In the genomic region with DNA sequence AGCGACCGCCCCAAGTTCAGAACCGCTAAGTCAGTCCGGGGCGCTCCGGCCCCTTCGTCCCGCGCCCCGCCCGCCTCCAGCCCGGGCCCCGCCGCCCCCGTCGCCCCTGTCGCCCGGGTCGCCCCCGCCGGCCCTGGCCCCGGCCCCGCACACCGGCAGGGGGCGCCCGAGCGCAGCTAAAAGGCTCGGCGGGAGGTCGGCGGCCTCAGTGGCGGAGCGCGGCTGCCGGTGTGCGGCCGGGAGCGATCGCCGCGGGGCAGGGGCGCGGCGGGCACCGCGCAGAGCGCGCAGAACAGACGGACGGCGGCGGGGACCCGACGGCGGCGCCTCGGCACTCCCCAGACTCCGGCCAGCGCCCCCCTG, we compare ENCODE assay signal across 9 cellular contexts. TPM values are rescaled to one million over a fixed set of nuclear protein-coding genes. Genes with fewer than 3 reads are reported as not detected.
DNase-seq lines count a peak whose midpoint lies in the region; ATAC-seq and TF ChIP-seq lines count a peak whose summit lies in the region.
"Had no signal": no experiment of that assay in that cellular context is flagged by ENCODE, and none has a peak within 500 bp of the region (broad histone marks: within the 10 kb centered on the region; RNA-seq: fewer than 3 reads in every experiment).

A gene (plus strand): TSS at position 208 of the 363 bp plus-strand sequence. CDS start 197 bp downstream, outside the sequence.

- H3K4me3 Mint-ChIP-seq in brain: peak within 1 kb of the TSS; percentile 84 to 85 (median 85)

- no peaks in the 10 kb centered on the region for H3K4me1 ChIP-seq in BE2C
- H3K4me1 ChIP-seq in NT2/D1 (ENCODE audit: insufficient read depth, insufficient read length): no peaks in the 10 kb centered on the region

- peaks cover 0 to 11% (median 4%) of the 10 kb centered on the region in 5 experiments for H3K9me3 Mint-ChIP-seq in brain

- H3K36me3 ChIP-seq in BE2C: no peaks in the 10 kb centered on the region
- H3K36me3 ChIP-seq in NT2/D1 (ENCODE audit: insufficient read depth, insufficient read length, low read length): no peaks in the 10 kb centered on the region
- no peaks in the 10 kb centered on the region for H3K36me3 ChIP-seq in kidney epithelial cell (ENCODE audit: control insufficient read depth, insufficient read depth, low read length)

- H3K27me3 Mint-ChIP-seq in brain: peaks cover 82% of the 10 kb centered on the region

- DNase-seq in BE2C: peak; percentile 71
- DNase-seq in NT2/D1 (ENCODE audit: low read depth, low spot score): no peak
- DNase-seq in kidney epithelial cell (ENCODE audit: low read depth): no peak
- peak; percentile 44 for DNase-seq in stimulated activated CD8-positive, alpha-beta memory T cell treated with anti-CD3 and anti-CD28 coated beads, Interleukin-4, amount 100 ng/mL, for 24 hours (ENCODE audit: low read depth)
- DNase-seq in mucosa of gallbladder (ENCODE audit: low spot score): no peak

- H3K9ac ChIP-seq in NT2/D1 (ENCODE audit: insufficient read length, low read depth): peak within 1 kb of the TSS; percentile 76

- H3K36me3 Mint-ChIP-seq in brain: no peaks in the 10 kb centered on the region

- H3K4me3 ChIP-seq in BE2C (ENCODE audit: low read depth, low read length): peak within 1 kb of the TSS; percentile 8
- peak within 1 kb of the TSS; percentile 49 for H3K4me3 ChIP-seq in NT2/D1 (ENCODE audit: insufficient read length, low read depth)
- peak within 1 kb of the TSS; percentile 35 for H3K4me3 ChIP-seq in kidney epithelial cell (ENCODE audit: low read depth, low read length)

- H3K4me1 Mint-ChIP-seq in brain: peaks cover 50% of the 10 kb centered on the region

- H3K27ac Mint-ChIP-seq in brain: peak within 1 kb of the TSS in 1 of 5 experiments; percentile 25

- ATAC-seq in GM19438 (IDR thresholded peaks at IDR 0.05; ENCODE audit: low read depth, unreplicated experiment) (peak; percentile 78), GM21737 (IDR thresholded peaks at IDR 0.05; ENCODE audit: unreplicated experiment) (no peak)

- no peaks in the 10 kb centered on the region for H3K9me3 ChIP-seq in BE2C
- peaks cover 13% of the 10 kb centered on the region; the same call in 1 of the 2 replicates for H3K9me3 ChIP-seq in NT2/D1 (ENCODE audit: insufficient read depth, low read length)

- H3K27me3 ChIP-seq in BE2C (peaks cover 100% of the 10 kb centered on the region), NT2/D1 (ENCODE audit: insufficient read depth, insufficient read length) (peaks cover 58% of the 10 kb centered on the region), kidney epithelial cell (ENCODE audit: control insufficient read depth, insufficient read depth, low read length) (peaks cover 48% of the 10 kb centered on the region)

- peak; percentile 9; the same call in 1 of the 2 replicates for TF ChIP-seq CTCF in BE2C (IDR thresholded peaks at IDR 0.05; ENCODE audit: low read depth, low read length)
- no peak for TF ChIP-seq CTCF in brain (conservative IDR thresholded peaks at IDR 0.05)
- TF ChIP-seq CTCF in kidney epithelial cell (IDR thresholded peaks at IDR 0.05; ENCODE audit: insufficient read depth, low read length, poor library complexity, severe bottlenecking): no peak

RNA-seq across cellular contexts. Expression of the gene that starts here (rescaled TPM):
- not detected for polyA plus RNA-seq in BE2C (2012; ENCODE audit: insufficient read depth, insufficient read length, low read depth)
- polyA plus RNA-seq in brain (ENCODE audit: insufficient read depth, low read depth, low replicate concordance): 0.83 TPM
- total RNA-seq in kidney epithelial cell (1.0 and 1.3 TPM in 2 replicates), mucosa of gallbladder (2.3 TPM)
- total RNA-seq: mononuclear cell had no signal

Comparison
In these comparisons a context has a peak if more than half of its experiments do, and no peak if none do; other contexts are left out.
1. DNase-seq: peak in BE2C (single experiment) and stimulated activated CD8-positive, alpha-beta memory T cell treated with anti-CD3 and anti-CD28 coated beads, Interleukin-4, amount 100 ng/mL, for 24 hours (single experiment); none in NT2/D1 (single experiment), kidney epithelial cell (single experiment) and mucosa of gallbladder (single experiment).
2. Peak in every context shown above with its lines, with median percentiles within 50 percentile points of each other: H3K4me3 ChIP-seq.